1 cellular context compared by ENCODE assay signal in genomic region chr19:3398114-3398899, GRCh38.
A peak's percentile ranks its signal among the peaks of the same experiment; 100 is the strongest.
TF ChIP-seq lines count a peak whose summit lies in the region.

No MANE protein-coding gene starts in this region.

TF ChIP-seq in HepG2, 621 proteins besides CTCF, POLR2A, EP300 and RAD21 (continued from another document and continues in another):
- TF ChIP-seq ZNF512B (CRISPR knock-in tag; IDR thresholded peaks at IDR 0.05; ENCODE audit: borderline replicate concordance) = no peak
- no peak for TF ChIP-seq NCOA5 (CRISPR knock-in tag; IDR thresholded peaks at IDR 0.05)
- TF ChIP-seq SETDB1 (CRISPR knock-in tag; IDR thresholded peaks at IDR 0.05; ENCODE audit: borderline replicate concordance) = 0 out of 2 replicates have a peak, but pooled peaks have one; percentile 67
- no peak for TF ChIP-seq CERS6 (CRISPR knock-in tag; IDR thresholded peaks at IDR 0.05)
- TF ChIP-seq ZNF841 (CRISPR knock-in tag; IDR thresholded peaks at IDR 0.05; ENCODE audit: borderline replicate concordance) = no peak
- TF ChIP-seq NCOR1 (IDR thresholded peaks at IDR 0.05; ENCODE audit: borderline replicate concordance, low read length) = peak; percentile 58; the same call in 1 of the 2 replicates
- no peak for TF ChIP-seq MXI1 (IDR thresholded peaks at IDR 0.05; ENCODE audit: borderline replicate concordance, low read depth, low read length)
- TF ChIP-seq RERE (CRISPR knock-in tag; IDR thresholded peaks at IDR 0.05; ENCODE audit: low read depth) = peak; percentile 80
- TF ChIP-seq ATF6 (CRISPR knock-in tag; conservative IDR thresholded peaks at IDR 0.05) = no peak
- TF ChIP-seq ZFX (CRISPR knock-in tag; IDR thresholded peaks at IDR 0.05; ENCODE audit: low read depth) = peak; percentile 77
- no peak for TF ChIP-seq TFDP1 (CRISPR knock-in tag; IDR thresholded peaks at IDR 0.05; ENCODE audit: borderline replicate concordance)
- 0 out of 2 replicates have a peak, but pooled peaks have one; percentile 50 for TF ChIP-seq ZFP41 (CRISPR knock-in tag; IDR thresholded peaks at IDR 0.05; ENCODE audit: borderline replicate concordance)
- TF ChIP-seq SUZ12 (IDR thresholded peaks at IDR 0.05; ENCODE audit: low read depth, low read length) = no peak
- peak; percentile 94 for TF ChIP-seq ADNP (CRISPR knock-in tag; IDR thresholded peaks at IDR 0.05)
- peak; percentile 90 for TF ChIP-seq ZNF607 (CRISPR knock-in tag; IDR thresholded peaks at IDR 0.05; ENCODE audit: borderline replicate concordance)
- 0 out of 2 replicates have a peak, but pooled peaks have one; percentile 52 for TF ChIP-seq NKX3-1 (CRISPR knock-in tag; IDR thresholded peaks at IDR 0.05)
- TF ChIP-seq EED (CRISPR knock-in tag; IDR thresholded peaks at IDR 0.05) = no peak
- peak; percentile 65 for TF ChIP-seq ZNF280D (CRISPR knock-in tag; IDR thresholded peaks at IDR 0.05)
- 0 out of 2 replicates have a peak, but pooled peaks have one; percentile 60 for TF ChIP-seq ZNF670 (CRISPR knock-in tag; IDR thresholded peaks at IDR 0.05; ENCODE audit: borderline replicate concordance)
- TF ChIP-seq DNMT3B (CRISPR knock-in tag; conservative IDR thresholded peaks at IDR 0.05) = no peak
- TF ChIP-seq ZNF883 (CRISPR knock-in tag; IDR thresholded peaks at IDR 0.05; ENCODE audit: not compliant biosample characterization) = no peak
- peak; percentile 47; the same call in 1 of the 2 replicates for TF ChIP-seq ZNF776 (CRISPR knock-in tag; IDR thresholded peaks at IDR 0.05)
- no peak for TF ChIP-seq ZFYVE20 (CRISPR knock-in tag; IDR thresholded peaks at IDR 0.05; ENCODE audit: borderline replicate concordance, low read depth)
- no peak for TF ChIP-seq ZNF646 (CRISPR knock-in tag; IDR thresholded peaks at IDR 0.05)
- 0 out of 2 replicates have a peak, but pooled peaks have one; percentile 69 for TF ChIP-seq KLF11 (CRISPR knock-in tag; IDR thresholded peaks at IDR 0.05)
- TF ChIP-seq HMGXB4 (CRISPR knock-in tag; IDR thresholded peaks at IDR 0.05; ENCODE audit: borderline replicate concordance in 1 of 2, low read depth in 1 of 2) = peak; percentile 56 to 82; a peak in 3 of 4 replicates
- TF ChIP-seq ATF1 (CRISPR knock-in tag; IDR thresholded peaks at IDR 0.05) = no peak
- no peak for TF ChIP-seq ZNF737 (CRISPR knock-in tag; IDR thresholded peaks at IDR 0.05; ENCODE audit: borderline replicate concordance)
- TF ChIP-seq HOXA3 (CRISPR knock-in tag; IDR thresholded peaks at IDR 0.05) = peak; percentile 79
- peak; percentile 87; the same call in 1 of the 2 replicates for TF ChIP-seq ZNF768 (CRISPR knock-in tag; IDR thresholded peaks at IDR 0.05)
